Comparison of ENCODE assay signal across 30 cellular contexts in the genomic region with DNA sequence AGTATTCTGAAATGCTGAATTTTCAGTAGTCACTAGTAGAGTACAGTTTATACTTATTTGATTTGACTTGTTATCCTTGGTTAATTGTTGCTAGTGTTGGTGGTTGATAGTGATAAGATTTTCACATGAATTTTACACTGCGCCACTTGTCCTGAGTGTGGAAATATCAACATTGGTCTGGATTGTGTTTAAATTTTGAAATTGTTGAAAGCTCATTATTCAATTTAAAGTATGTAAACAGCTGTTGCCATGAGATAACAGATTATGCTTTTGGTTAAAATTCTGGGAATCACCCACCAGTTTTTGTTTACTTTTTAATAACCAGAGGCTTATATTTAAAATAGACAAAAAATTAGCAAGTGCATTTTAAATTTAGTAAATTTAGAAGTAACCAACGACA.
"Had no signal": no experiment of that assay in that cellular context is flagged by ENCODE, and none has a peak within 500 bp of the region (broad histone marks: within the 10 kb centered on the region; RNA-seq: fewer than 3 reads in every experiment).

No MANE protein-coding gene starts in this region.

- H3K27me3 ChIP-seq: ascending aorta, cardiac muscle cell had no signal

- ATAC-seq: activated CD8-positive, alpha-beta T cell treated with anti-CD3 and anti-CD28 coated beads for 36 hours; activated naive CD8-positive, alpha-beta T cell treated with anti-CD3 and anti-CD28 coated beads, Interleukin-2, amount 50 U/mL, for 24 hours; activated T-cell treated with anti-CD3 and anti-CD28 coated beads, Interleukin-2, amount 50 U/mL, for 4 hours; activated T-cell treated with anti-CD3 and anti-CD28 coated beads, Interleukin-2, amount 50 U/mL, for 72 hours had no signal

- H3K4me3 ChIP-seq: ascending aorta, cardiac muscle cell had no signal

- DNase-seq: activated B cell treated with CpG ODN at 0.5 μM for 24 hours; activated CD4-positive, alpha-beta memory T cell treated with anti-CD3 and anti-CD28 coated beads for 36 hours; activated CD4-positive, alpha-beta T cell treated with anti-CD3 and anti-CD28 coated beads for 4 hours; activated CD4-positive, alpha-beta T cell treated with anti-CD3 and anti-CD28 coated beads, Interleukin-2, amount 10 ng/mL, durations not matched to agents 24 days and 14 days; activated CD4-positive, alpha-beta T cell treated with anti-CD3 and anti-CD28 coated beads, Interleukin-2, amount 50 U/mL, for 1 hour; activated CD4-positive, alpha-beta T cell treated with anti-CD3 and anti-CD28 coated beads, Interleukin-2, amount 50 U/mL, for 4 hours; activated CD4-positive, CD25-positive, alpha-beta regulatory T cell treated with anti-CD3 and anti-CD28 coated beads, Interleukin-2, amount 50 U/mL, for 72 hours; activated CD8-positive, alpha-beta memory T cell treated with anti-CD3 and anti-CD28 coated beads, Interleukin-2, amount 50 U/mL, for 4 hours; activated CD8-positive, alpha-beta T cell treated with anti-CD3 and anti-CD28 coated beads for 36 hours; activated effector memory CD4-positive, alpha-beta T cell treated with Interleukin-2 at 50 U/mL for 16 hours; activated gamma-delta T cell; activated naive CD4-positive, alpha-beta T cell treated with anti-CD3 and anti-CD28 coated beads, Interleukin-2, amount 10 ng/mL, durations not matched to agents 7 days and 5 days; activated naive CD4-positive, alpha-beta T cell treated with Interleukin-2 at 50 U/mL for 16 hours; activated naive CD8-positive, alpha-beta T cell treated with anti-CD3 and anti-CD28 coated beads, Interleukin-2, amount 10 ng/mL, durations not matched to agents 7 days and 5 days; activated naive CD8-positive, alpha-beta T cell treated with anti-CD3 and anti-CD28 coated beads, Interleukin-2, amount 50 U/mL, for 24 hours; activated T-cell treated with anti-CD3 and anti-CD28 coated beads for 4 hours; activated T-cell treated with anti-CD3 and anti-CD28 coated beads, Interleukin-2, amount 50 U/mL, for 1 hour; activated T-cell treated with anti-CD3 and anti-CD28 coated beads, Interleukin-2, amount 50 U/mL, for 4 hours; activated T-cell treated with anti-CD3 and anti-CD28 coated beads, Interleukin-2, amount 50 U/mL, for 72 hours; amygdala; anterior cingulate cortex; caudate nucleus; cerebellar nuclear complex; T-helper 1 cell; T-helper 2 cell; T-helper 9 cell had no signal

- FAIRE-seq: bronchial epithelial cell had no signal

- H3K27ac ChIP-seq: ascending aorta, cardiac muscle cell, VCaP had no signal

- H3K36me3 ChIP-seq: cardiac muscle cell had no signal

- H3K4me1 ChIP-seq: ascending aorta had no signal
